18 cellular contexts compared by ENCODE assay signal in genomic region chr3:41138601-41139000, GRCh38.
DNase-seq lines count a peak whose midpoint lies in the region; ATAC-seq, FAIRE-seq and TF ChIP-seq lines count a peak whose summit lies in the region.
"Had no signal": no experiment of that assay in that cellular context is flagged by ENCODE, and none has a peak within 500 bp of the region (broad histone marks: within the 10 kb centered on the region; RNA-seq: fewer than 3 reads in every experiment).

No MANE protein-coding gene starts in this region.

- intact Hi-C loops in K562 (cut with micrococcal nuclease): no loop called here
- intact Hi-C loops in CD4-positive, alpha-beta memory T cell (cut with micrococcal nuclease): no loop called here
- intact Hi-C loops in esophagus squamous epithelium (cut with DNase I): no loop called here

- no TSS peak for BruUV-seq in K562 (replicated peaks; lab: Mats Ljungman, UMichigan)

- dilution Hi-C loops in keratinocyte (cut with MboI; ENCODE audit: extremely low pct_ligation_motif_present, low sequenced_read_pairs): no loop called here

- no peak for ATAC-seq in RWPE2 (ENCODE audit: low read depth)
- no peak for ATAC-seq in K562
- ATAC-seq: A549 had no signal

- H3K27me3 Mint-ChIP-seq in CD4-positive, alpha-beta memory T cell: no peaks in the 10 kb centered on the region

- H3K79me2 ChIP-seq in K562 (ENCODE audit: control insufficient read depth, insufficient read depth, low read length): no peaks in the 10 kb centered on the region
- H3K79me2 ChIP-seq in keratinocyte (ENCODE audit: control insufficient read depth, insufficient read depth, low read length): no peaks in the 10 kb centered on the region

- POLR2A ChIA-PET in K562 (lab: Yijun Ruan, JAX): interaction anchor here (0.6 to 1.4 kb wide), 3 partner anchors 9 to 461 kb away, joined by 3 to 7 read pairs (median 4); partner anchors contain the start of gene CTNNB1
- POLR2A ChIA-PET in CD4-positive, alpha-beta memory T cell (lab: Charles Lee; ENCODE audit: partially characterized antibody): interaction anchor here (1.1 kb wide), 1 partner anchor 682 kb away, joined by 3 read pairs; the partner anchor contains the start of gene RPL14

- TF ChIP-seq POLR2A in K562 (conservative IDR thresholded peaks at IDR 0.05): no peak
- no peak for TF ChIP-seq POLR2A in esophagus squamous epithelium (IDR thresholded peaks at IDR 0.05)

- H3K27me3 ChIP-seq in RWPE2 (ENCODE audit: insufficient read depth, poor library complexity, severe bottlenecking) (no peaks in the 10 kb centered on the region), K562 (ENCODE audit: control insufficient read depth in 2 of 2, insufficient read depth in 2 of 2, low read length in 2 of 2) (peaks cover 9 to 20% of the 10 kb centered on the region in 2 experiments; a peak in 3 of 5 replicates), keratinocyte (ENCODE audit: control insufficient read depth, extremely low read depth, insufficient read depth, low read length) (no peaks in the 10 kb centered on the region), esophagus squamous epithelium (no peaks in the 10 kb centered on the region)
- no peaks in the 10 kb centered on the region for H3K27me3 ChIP-seq in CD4-positive, alpha-beta memory T cell (ENCODE audit: insufficient read depth, low read length)
- H3K27me3 ChIP-seq: BE2C had no signal

- no peaks in the 10 kb centered on the region for H4K20me1 ChIP-seq in K562 (replicated peaks; ENCODE audit: control insufficient read depth, insufficient read depth, low read length)
- H4K20me1 ChIP-seq in keratinocyte (ENCODE audit: control insufficient read depth, extremely low read depth, insufficient read depth, low read length): no peaks in the 10 kb centered on the region

- CTCF ChIA-PET in K562 (lab: Yijun Ruan, JAX; ENCODE audit: low intra/inter-chr PET ratio): no interaction called here
- CTCF ChIA-PET in CD4-positive, alpha-beta memory T cell (lab: Charles Lee; ENCODE audit: partially characterized antibody): interaction anchor here (1.2 kb wide), 1 partner anchor 60 kb away, joined by 4 read pairs; the partner anchor contains the start of gene CTNNB1

- H3K9ac ChIP-seq in K562 (ENCODE audit: insufficient read depth in 1 of 2, low read depth in 2 of 2, low read length in 2 of 2) (no peak overlapping the region), keratinocyte (ENCODE audit: control insufficient read depth, extremely low read depth, insufficient read depth, low read length) (no peak overlapping the region)

- H3K27ac Mint-ChIP-seq in CD4-positive, alpha-beta memory T cell: peak overlapping the region in 3 of 7 donors; percentile 37 to 74 (median 42)
- H3K27ac Mint-ChIP-seq: CD4-positive, CD25-positive, alpha-beta regulatory T cell; H9 had no signal

- peaks cover 0 to 5% of the 10 kb centered on the region in 2 donors for H3K36me3 Mint-ChIP-seq in CD4-positive, alpha-beta memory T cell
- H3K36me3 Mint-ChIP-seq: CD4-positive, CD25-positive, alpha-beta regulatory T cell had no signal

- H3K4me2 ChIP-seq in K562 (ENCODE audit: insufficient read depth, low read length): no peak overlapping the region
- no peak overlapping the region for H3K4me2 ChIP-seq in keratinocyte (ENCODE audit: control insufficient read depth, extremely low read depth, insufficient read depth, low read depth, low read length)
- H3K4me2 ChIP-seq: A549 had no signal

- no peak for DNase-seq in RWPE2 (ENCODE audit: low spot score)
- no peak for DNase-seq in K562 (ENCODE audit: extremely low read depth in 1 of 4, low spot score in 3 of 4)
- DNase-seq in keratinocyte (ENCODE audit: low read depth, low spot score): no peak
- DNase-seq in activated CD4-positive, CD25-positive, alpha-beta regulatory T cell treated with anti-CD3 and anti-CD28 coated beads, Interleukin-2, amount 50 U/mL, for 72 hours: no peak
- no peak for DNase-seq in CD4-positive, alpha-beta memory T cell
- DNase-seq in esophagus squamous epithelium (lab: John Stamatoyannopoulos, UW): no peak
- DNase-seq in GDM1 (lab: John Stamatoyannopoulos, UW): no peak
- DNase-seq: BE2C; Calu3; CD4-positive, CD25-positive, alpha-beta regulatory T cell; DMS79 treated with DMSO at 0.1 percent for 48 hours; EL; GOT3; H9; IMR-90 had no signal

- peaks cover 0 to 9% (median 1%) of the 10 kb centered on the region in 8 donors for H3K9me3 Mint-ChIP-seq in CD4-positive, alpha-beta memory T cell

- TF ChIP-seq EP300 in K562 (IDR thresholded peaks at IDR 0.05; ENCODE audit: low read length): no peak

- in situ Hi-C loops in K562 (cut with MboI): no loop called here

- 2% methylated on average over 3 of the region's 3 CpGs for WGBS in K562 (ENCODE audit: insufficient coverage, low coverage, missing lambda C conversion rate)
- 93 to 95% methylated on average over 3 of the region's 3 CpGs for WGBS in esophagus squamous epithelium, 2 donors

- H3K9me1 ChIP-seq in K562 (ENCODE audit: control insufficient read depth, insufficient read depth, low read length): no peaks in the 10 kb centered on the region
- H3K9me1 ChIP-seq in keratinocyte (ENCODE audit: control insufficient read depth, extremely low read depth, insufficient read depth, low read length): no peaks in the 10 kb centered on the region

- H3K4me3 Mint-ChIP-seq in CD4-positive, alpha-beta memory T cell: peak overlapping the region in 1 of 8 donors; percentile 7
- H3K4me3 Mint-ChIP-seq: CD4-positive, CD25-positive, alpha-beta regulatory T cell; H9 had no signal

- no peak for TF ChIP-seq CTCF in RWPE2 (IDR thresholded peaks at IDR 0.05; ENCODE audit: poor library complexity, severe bottlenecking)
- TF ChIP-seq CTCF in K562 (IDR thresholded peaks at IDR 0.05 in 2 of 3, conservative IDR thresholded peaks at IDR 0.05 in 1 of 3; ENCODE audit: insufficient read depth in 2 of 3, low read depth in 1 of 3, low read length in 3 of 3): no peak
- TF ChIP-seq CTCF in keratinocyte (optimal IDR thresholded peaks at IDR 0.05 in 1 of 3, IDR thresholded peaks at IDR 0.05 in 1 of 3, conservative IDR thresholded peaks at IDR 0.05 in 1 of 3; ENCODE audit: extremely low read depth in 1 of 3, insufficient read depth in 2 of 3, low read length in 3 of 3): no peak
- TF ChIP-seq CTCF in esophagus squamous epithelium (IDR thresholded peaks at IDR 0.05): no peak

- H3K4me3 ChIP-seq in RWPE2 (ENCODE audit: severe bottlenecking): no peak overlapping the region
- no peak overlapping the region for H3K4me3 ChIP-seq in K562
- no peak overlapping the region for H3K4me3 ChIP-seq in keratinocyte (ENCODE audit: control insufficient read depth in 2 of 3, extremely low read depth in 1 of 3, insufficient read depth in 2 of 3, low read depth in 1 of 3, low read length in 3 of 3)
- H3K4me3 ChIP-seq in CD4-positive, alpha-beta memory T cell (ENCODE audit: low read length in 2 of 2): no peak overlapping the region
- no peak overlapping the region for H3K4me3 ChIP-seq in esophagus squamous epithelium
- H3K4me3 ChIP-seq: A549 had no signal

- H2AFZ ChIP-seq in K562 (ENCODE audit: low read depth, low read length): no peak overlapping the region
- H2AFZ ChIP-seq in keratinocyte (ENCODE audit: control insufficient read depth, low read length): no peak overlapping the region

- H3K36me3 ChIP-seq in RWPE2 (ENCODE audit: low read depth): no peaks in the 10 kb centered on the region
- H3K36me3 ChIP-seq in K562 (ENCODE audit: control insufficient read depth, insufficient read depth, low read length): no peaks in the 10 kb centered on the region
- no peaks in the 10 kb centered on the region for H3K36me3 ChIP-seq in keratinocyte (ENCODE audit: control insufficient read depth in 2 of 2, extremely low read depth in 1 of 2, insufficient read depth in 2 of 2, low read length in 2 of 2)
- no peaks in the 10 kb centered on the region for H3K36me3 ChIP-seq in CD4-positive, alpha-beta memory T cell (ENCODE audit: insufficient read depth, low read length)
- H3K36me3 ChIP-seq in esophagus squamous epithelium: no peaks in the 10 kb centered on the region
- H3K36me3 ChIP-seq: BE2C had no signal

- peak; percentile 11 for FAIRE-seq in K562 (lab: Jason Lieb, UNC)
- peak; percentile 55 for FAIRE-seq in keratinocyte (lab: Jason Lieb, UNC)
- FAIRE-seq: A549, G401.6, GM12892 had no signal

- H3K4me1 ChIP-seq in RWPE2 (ENCODE audit: insufficient read depth, poor library complexity, severe bottlenecking) (peaks cover 17% of the 10 kb centered on the region), K562 (replicated peaks in 1 of 2; ENCODE audit: control insufficient read depth in 2 of 2, insufficient read depth in 2 of 2, low read length in 2 of 2) (no peaks in the 10 kb centered on the region), keratinocyte (ENCODE audit: control insufficient read depth, extremely low read depth, insufficient read depth, low read length) (peaks cover 21% of the 10 kb centered on the region), esophagus squamous epithelium (no peaks in the 10 kb centered on the region)
- peaks cover 11% of the 10 kb centered on the region for H3K4me1 ChIP-seq in CD4-positive, alpha-beta memory T cell (ENCODE audit: insufficient read depth, low read length)
- H3K4me1 ChIP-seq: A549, BE2C had no signal

- no peak for TF ChIP-seq RAD21 in K562 (CRISPR knock-in tag; conservative IDR thresholded peaks at IDR 0.05 in 1 of 2, IDR thresholded peaks at IDR 0.05 in 1 of 2)

- peaks cover 8 to 20% (median 15%) of the 10 kb centered on the region in 4 donors for H3K4me1 Mint-ChIP-seq in CD4-positive, alpha-beta memory T cell
- H3K4me1 Mint-ChIP-seq: CD4-positive, CD25-positive, alpha-beta regulatory T cell had no signal

- H3K27ac ChIP-seq in RWPE2 (ENCODE audit: poor library complexity, severe bottlenecking) (peak overlapping the region; percentile 90), K562 (ENCODE audit: extremely low read depth, low read depth, low read length) (no peak overlapping the region), keratinocyte (ENCODE audit: control insufficient read depth, insufficient read depth, low read length) (no peak overlapping the region), esophagus squamous epithelium (no peak overlapping the region)
- no peak overlapping the region for H3K27ac ChIP-seq in CD4-positive, alpha-beta memory T cell (ENCODE audit: low read depth, low read length)
- H3K27ac ChIP-seq: A549 had no signal

- H3K9me3 ChIP-seq in RWPE2 (ENCODE audit: severe bottlenecking): no peaks in the 10 kb centered on the region
- H3K9me3 ChIP-seq in K562 (replicated peaks; ENCODE audit: control insufficient read depth, insufficient read depth, low read depth, low read length): no peaks in the 10 kb centered on the region
- peaks cover 6% of the 10 kb centered on the region for H3K9me3 ChIP-seq in keratinocyte (ENCODE audit: control insufficient read depth, low read depth, low read length)
- H3K9me3 ChIP-seq in CD4-positive, alpha-beta memory T cell (ENCODE audit: control insufficient read depth in 1 of 2, low read length in 2 of 2): no peaks in the 10 kb centered on the region
- H3K9me3 ChIP-seq in esophagus squamous epithelium: no peaks in the 10 kb centered on the region
- H3K9me3 ChIP-seq: A549, BE2C had no signal

TF ChIP-seq in K562, 482 proteins besides CTCF, POLR2A, EP300 and RAD21 (continues in another document):
- no peak for TF ChIP-seq MEF2D (tag; conservative IDR thresholded peaks at IDR 0.05; ENCODE audit: low read depth)
- no peak for TF ChIP-seq TEAD4 (IDR thresholded peaks at IDR 0.05; ENCODE audit: low read length)
- no peak for TF ChIP-seq TEAD4 (CRISPR knock-in tag; IDR thresholded peaks at IDR 0.05; ENCODE audit: borderline replicate concordance)
- TF ChIP-seq NCOA6 (IDR thresholded peaks at IDR 0.05): no peak
- no peak for TF ChIP-seq ZNF134 (CRISPR knock-in tag; conservative IDR thresholded peaks at IDR 0.05)
